ENCODE assay signal across 36 cellular contexts in the genomic region with DNA sequence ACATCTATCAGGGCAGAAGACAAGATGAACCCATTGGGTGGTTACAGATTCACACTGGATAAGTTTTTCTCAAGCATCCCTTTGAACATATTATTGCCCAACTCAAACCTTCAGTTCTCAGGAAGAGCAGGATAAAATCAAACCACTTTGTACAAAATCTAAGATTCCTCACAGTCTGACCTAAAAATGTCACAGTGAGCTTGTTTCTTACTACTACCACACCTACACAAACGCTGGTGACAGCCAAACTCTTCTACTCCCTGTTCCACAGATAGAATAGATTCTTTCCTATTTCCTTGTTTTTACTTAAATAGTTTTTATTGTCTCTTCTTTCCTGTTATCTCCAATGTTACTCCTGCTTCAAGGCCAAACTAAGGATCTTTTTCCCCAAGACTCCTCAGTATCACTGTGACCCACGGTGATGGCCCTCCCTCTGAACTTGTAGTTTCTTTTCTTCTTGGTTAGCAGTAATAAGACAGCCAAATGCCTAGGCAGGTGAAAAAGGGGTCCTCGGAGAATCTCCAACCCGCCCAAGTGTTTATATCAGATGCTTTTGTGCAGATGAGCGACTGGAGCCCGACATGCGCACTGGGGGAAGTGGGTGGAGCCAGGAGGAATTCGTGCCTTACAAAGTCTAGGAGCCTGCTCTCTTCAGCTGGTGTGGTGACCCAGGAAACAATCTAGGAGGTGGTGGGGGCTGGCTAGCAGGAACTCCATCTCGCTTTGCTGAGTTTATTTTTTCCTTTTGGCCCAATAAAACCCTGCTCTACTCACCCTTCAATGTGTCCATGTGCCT. TPM values are rescaled to one million over a fixed set of nuclear protein-coding genes. Genes with fewer than 3 reads are reported as not detected.
"Had no signal": no experiment of that assay in that cellular context is flagged by ENCODE, and none has a peak within 500 bp of the region (broad histone marks: within the 10 kb centered on the region; RNA-seq: fewer than 3 reads in every experiment).

No MANE protein-coding gene starts in this region.

- DNase-seq: activated CD4-positive, alpha-beta T cell treated with anti-CD3 and anti-CD28 coated beads for 48 hours; activated CD4-positive, alpha-beta T cell treated with anti-CD3 and anti-CD28 coated beads, Interleukin-2, amount 50 U/mL, for 48 hours; activated CD8-positive, alpha-beta memory T cell treated with anti-CD3 and anti-CD28 coated beads, Interleukin-2, amount 50 U/mL, for 4 hours; activated effector memory CD4-positive, alpha-beta T cell treated with anti-CD3 and anti-CD28 coated beads, Interleukin-2, amount 50 U/mL, for 16 hours; activated naive CD4-positive, alpha-beta T cell treated with anti-CD3 and anti-CD28 coated beads for 36 hours; activated naive CD8-positive, alpha-beta T cell treated with anti-CD3 and anti-CD28 coated beads for 36 hours; activated T-cell treated with anti-CD3 and anti-CD28 coated beads, Interleukin-2, amount 50 U/mL, for 1 hour; adrenal gland; cortex of kidney; hippocampal formation; left cardiac atrium; left ventricle myocardium superior; sigmoid colon; small intestine; stimulated activated CD4-positive, alpha-beta T cell treated with anti-CD3 and anti-CD28 coated beads, Interleukin-4, amount 100 ng/mL, for 24 hours; T-helper 17 cell; T1000; upper lobe of left lung; WERI-Rb-1 had no signal

- H3K27me3 ChIP-seq: adrenal gland, ascending aorta, cardiac muscle cell, gastroesophageal sphincter, ovary, sigmoid colon, upper lobe of left lung had no signal

- H3K9me3 ChIP-seq: adrenal gland, ascending aorta, gastroesophageal sphincter, ovary, prostate gland, upper lobe of left lung had no signal

- H3K36me3 ChIP-seq: adrenal gland, ascending aorta, cardiac muscle cell, gastroesophageal sphincter, ovary, prostate gland, sigmoid colon, upper lobe of left lung, WERI-Rb-1 had no signal

- H3K4me1 ChIP-seq: ascending aorta, gastroesophageal sphincter, prostate gland, sigmoid colon, upper lobe of left lung had no signal

- ATAC-seq: activated CD4-positive, CD25-positive, alpha-beta regulatory T cell treated with anti-CD3 and anti-CD28 coated beads, Interleukin-2, amount 50 U/mL, for 24 hours; gastroesophageal sphincter; left cardiac atrium; left ventricle myocardium superior; stimulated activated effector memory CD8-positive, alpha-beta T cell treated with anti-CD3 and anti-CD28 coated beads, Interleukin-12 subunit alpha, Interleukin-12 subunit beta, amount 100 ng/mL, for 72 hours; T-helper 17 cell had no signal

- H3K27ac ChIP-seq: adrenal gland, ascending aorta, cardiac muscle cell, gastroesophageal sphincter, ovary, prostate gland, sigmoid colon, upper lobe of left lung, WERI-Rb-1 had no signal

- H3K4me3 ChIP-seq: adrenal gland, ascending aorta, cardiac muscle cell, gastroesophageal sphincter, ovary, prostate gland, sigmoid colon, upper lobe of left lung had no signal

RNA-seq across cellular contexts. Expression of a gene that starts 53.4 kb away (rescaled TPM):
- total RNA-seq: activated CD8-positive, alpha-beta memory T cell treated with anti-CD3 and anti-CD28 coated beads for 36 hours; activated naive CD4-positive, alpha-beta T cell treated with anti-CD3 and anti-CD28 coated beads for 36 hours; activated naive CD8-positive, alpha-beta T cell treated with anti-CD3 and anti-CD28 coated beads for 36 hours; activated T-helper 1 cell treated with anti-CD3 and anti-CD28 coated beads, Interleukin-12 subunit alpha, Interleukin-12 subunit beta, Interleukin-2, Interleukin-4 antibody, amounts not matched to agents 30 ng/mL and 10 ng/mL and 1 ng/mL, durations not matched to agents 14 hours and 24 hours and 36 hours; ascending aorta; cardiac muscle cell; chondrocyte; endothelial cell of umbilical vein; fibroblast of lung; fibroblast of villous mesenchyme; gastroesophageal sphincter; lung microvascular endothelial cell; mesenteric fat pad; T-helper 17 cell had no signal
- polyA plus RNA-seq: cardiac muscle cell, endothelial cell of umbilical vein, esophagus, fibroblast of lung, keratinocyte, small intestine had no signal

RNA-seq across cellular contexts. Expression of a gene that starts 58.3 kb away (rescaled TPM):
- total RNA-seq: activated CD8-positive, alpha-beta memory T cell treated with anti-CD3 and anti-CD28 coated beads for 36 hours; activated naive CD4-positive, alpha-beta T cell treated with anti-CD3 and anti-CD28 coated beads for 36 hours; activated T-helper 1 cell treated with anti-CD3 and anti-CD28 coated beads, Interleukin-12 subunit alpha, Interleukin-12 subunit beta, Interleukin-2, Interleukin-4 antibody, amounts not matched to agents 30 ng/mL and 10 ng/mL and 1 ng/mL, durations not matched to agents 14 hours and 24 hours and 36 hours had no signal
